2 cellular contexts compared by ENCODE assay signal in genomic region chr6:42128460-42129359, GRCh38.
TF ChIP-seq lines count a peak whose summit lies in the region.

No MANE protein-coding gene starts in this region.

TF ChIP-seq in IMR-90, 13 proteins besides CTCF, POLR2A, EP300 and RAD21:
- TF ChIP-seq CHD1 (IDR thresholded peaks at IDR 0.05; ENCODE audit: low read depth, low read length) = no peak
- no peak for TF ChIP-seq MAFK (IDR thresholded peaks at IDR 0.05; ENCODE audit: low read depth, low read length)
- no peak for TF ChIP-seq BHLHE40 (IDR thresholded peaks at IDR 0.05; ENCODE audit: low read depth, low read length)
- TF ChIP-seq RCOR1 (IDR thresholded peaks at IDR 0.05; ENCODE audit: insufficient replicate concordance, low read length) = no peak
- no peak for TF ChIP-seq MXI1 (IDR thresholded peaks at IDR 0.05; ENCODE audit: borderline replicate concordance, low read depth, low read length)
- TF ChIP-seq SMC3 (IDR thresholded peaks at IDR 0.05; ENCODE audit: low read depth, low read length) = no peak
- TF ChIP-seq CEBPB (IDR thresholded peaks at IDR 0.05; ENCODE audit: low read depth, low read length) = no peak
- TF ChIP-seq RFX5 (IDR thresholded peaks at IDR 0.05; ENCODE audit: low read depth, low read length) = no peak
- TF ChIP-seq ELK1 (IDR thresholded peaks at IDR 0.05; ENCODE audit: borderline replicate concordance, low read depth, low read length) = no peak
- no peak for TF ChIP-seq USF2 (IDR thresholded peaks at IDR 0.05; ENCODE audit: low read depth, low read length)
- TF ChIP-seq NFE2L2 (IDR thresholded peaks at IDR 0.05; ENCODE audit: low read depth, low read length) = no peak
- no peak for TF ChIP-seq MAZ (IDR thresholded peaks at IDR 0.05; ENCODE audit: borderline replicate concordance, low read depth, low read length)
- TF ChIP-seq FOS (IDR thresholded peaks at IDR 0.05; ENCODE audit: low read depth, low read length) = no peak
TF ChIP-seq in IMR-90: peak in this region for 0.

TF ChIP-seq in WTC11, 78 proteins besides CTCF, POLR2A, EP300 and RAD21:
- TF ChIP-seq GTF2I (CRISPR knock-in tag; conservative IDR thresholded peaks at IDR 0.05) (no peak), IRF1 (CRISPR knock-in tag; IDR thresholded peaks at IDR 0.05) (no peak), AFF4 (CRISPR knock-in tag; IDR thresholded peaks at IDR 0.05; ENCODE audit: borderline replicate concordance) (no peak), ZNF263 (CRISPR knock-in tag; IDR thresholded peaks at IDR 0.05; ENCODE audit: low read depth) (no peak), ZMAT4 (CRISPR knock-in tag; IDR thresholded peaks at IDR 0.05) (no peak), NR2C2 (CRISPR knock-in tag; IDR thresholded peaks at IDR 0.05) (no peak), ZSCAN18 (CRISPR knock-in tag; IDR thresholded peaks at IDR 0.05) (no peak), ZNF219 (CRISPR knock-in tag; IDR thresholded peaks at IDR 0.05; ENCODE audit: borderline replicate concordance) (no peak), NFE2L1 (CRISPR knock-in tag; IDR thresholded peaks at IDR 0.05) (no peak), AR (CRISPR knock-in tag; IDR thresholded peaks at IDR 0.05) (no peak), RELA (CRISPR knock-in tag; IDR thresholded peaks at IDR 0.05; ENCODE audit: borderline replicate concordance) (no peak), TEAD4 (CRISPR knock-in tag; IDR thresholded peaks at IDR 0.05) (no peak), EMX1 (CRISPR knock-in tag; IDR thresholded peaks at IDR 0.05) (no peak), FOXP4 (CRISPR knock-in tag; IDR thresholded peaks at IDR 0.05) (no peak), ZNF416 (CRISPR knock-in tag; IDR thresholded peaks at IDR 0.05) (no peak)
TF ChIP-seq in WTC11: peak in this region for 0.
